33 cellular contexts compared by ENCODE assay signal in genomic region chr7:25772802-25773201, GRCh38.
"Had no signal": no experiment of that assay in that cellular context is flagged by ENCODE, and none has a peak within 500 bp of the region (broad histone marks: within the 10 kb centered on the region; RNA-seq: fewer than 3 reads in every experiment).

No MANE protein-coding gene starts in this region.

- H3K27ac Mint-ChIP-seq: activated B cell treated with CpG ODN at 0.5 μM for 24 hours; activated CD8-positive, alpha-beta T cell treated with anti-CD3 and anti-CD28 coated beads for 36 hours; activated naive CD8-positive, alpha-beta T cell treated with anti-CD3 and anti-CD28 coated beads for 36 hours; activated naive CD8-positive, alpha-beta T cell treated with anti-CD3 and anti-CD28 coated beads, Interleukin-2, amount 50 U/mL, for 24 hours; activated T-helper 17 cell treated with anti-CD3 and anti-CD28 coated beads, Interleukin-2, amount 50 U/mL, for 72 hours; effector memory CD8-positive, alpha-beta T cell; T-helper 17 cell; T-helper 2 cell treated with Interferon-gamma antibody and Interleukin-4, amounts not matched to agents 5 μg/mL and 100 μg/mL, for 36 hours had no signal

- H3K4me3 Mint-ChIP-seq: activated B cell treated with CpG ODN at 0.5 μM for 24 hours; activated CD8-positive, alpha-beta T cell treated with anti-CD3 and anti-CD28 coated beads for 36 hours; activated naive CD8-positive, alpha-beta T cell treated with anti-CD3 and anti-CD28 coated beads for 36 hours; activated naive CD8-positive, alpha-beta T cell treated with anti-CD3 and anti-CD28 coated beads, Interleukin-2, amount 50 U/mL, for 24 hours; activated T-cell treated with anti-CD3 and anti-CD28 coated beads, Interleukin-2, amount 50 U/mL, for 4 hours; activated T-helper 17 cell treated with anti-CD3 and anti-CD28 coated beads, Interleukin-2, amount 50 U/mL, for 72 hours; effector memory CD8-positive, alpha-beta T cell; T-helper 17 cell; T-helper 2 cell treated with Interferon-gamma antibody and Interleukin-4, amounts not matched to agents 5 μg/mL and 100 μg/mL, for 36 hours had no signal

- H3K36me3 ChIP-seq: adrenal gland, esophagus squamous epithelium, WERI-Rb-1 had no signal

- ATAC-seq: activated CD4-positive, CD25-positive, alpha-beta regulatory T cell treated with anti-CD3 and anti-CD28 coated beads, Interleukin-2, amount 50 U/mL, for 24 hours; activated CD8-positive, alpha-beta T cell treated with anti-CD3 and anti-CD28 coated beads for 36 hours; activated naive CD8-positive, alpha-beta T cell treated with anti-CD3 and anti-CD28 coated beads, Interleukin-2, amount 50 U/mL, for 24 hours; activated T-cell treated with anti-CD3 and anti-CD28 coated beads, Interleukin-2, amount 50 U/mL, for 4 hours; activated T-helper 17 cell treated with anti-CD3 and anti-CD28 coated beads, Interleukin-2, amount 50 U/mL, for 72 hours; body of pancreas; effector memory CD8-positive, alpha-beta T cell; T-helper 17 cell had no signal

- H3K36me3 Mint-ChIP-seq: activated naive CD8-positive, alpha-beta T cell treated with anti-CD3 and anti-CD28 coated beads for 36 hours had no signal

- H3K4me3 ChIP-seq: adrenal gland, body of pancreas, esophagus squamous epithelium had no signal

- H3K4me1 Mint-ChIP-seq: activated B cell treated with CpG ODN at 0.5 μM for 24 hours; activated naive CD8-positive, alpha-beta T cell treated with anti-CD3 and anti-CD28 coated beads for 36 hours; activated naive CD8-positive, alpha-beta T cell treated with anti-CD3 and anti-CD28 coated beads, Interleukin-2, amount 50 U/mL, for 24 hours; activated T-helper 17 cell treated with anti-CD3 and anti-CD28 coated beads, Interleukin-2, amount 50 U/mL, for 72 hours; T-helper 17 cell had no signal

- H3K9me3 Mint-ChIP-seq: activated B cell treated with CpG ODN at 0.5 μM for 24 hours; activated CD8-positive, alpha-beta T cell treated with anti-CD3 and anti-CD28 coated beads for 36 hours; activated naive CD8-positive, alpha-beta T cell treated with anti-CD3 and anti-CD28 coated beads for 36 hours; activated naive CD8-positive, alpha-beta T cell treated with anti-CD3 and anti-CD28 coated beads, Interleukin-2, amount 50 U/mL, for 24 hours; activated T-cell treated with anti-CD3 and anti-CD28 coated beads, Interleukin-2, amount 50 U/mL, for 4 hours; activated T-helper 17 cell treated with anti-CD3 and anti-CD28 coated beads, Interleukin-2, amount 50 U/mL, for 72 hours; effector memory CD8-positive, alpha-beta T cell; T-helper 2 cell treated with Interferon-gamma antibody and Interleukin-4, amounts not matched to agents 5 μg/mL and 100 μg/mL, for 36 hours had no signal

- H3K27ac ChIP-seq: adrenal gland, body of pancreas, epithelial cell of prostate, esophagus squamous epithelium, WERI-Rb-1 had no signal

- H3K27me3 Mint-ChIP-seq: activated naive CD8-positive, alpha-beta T cell treated with anti-CD3 and anti-CD28 coated beads for 36 hours had no signal

- H3K4me1 ChIP-seq: adrenal gland, body of pancreas had no signal

- H3K9me3 ChIP-seq: adrenal gland, body of pancreas, esophagus squamous epithelium had no signal

- H3K27me3 ChIP-seq: adrenal gland, body of pancreas, esophagus squamous epithelium had no signal

- DNase-seq: activated B cell treated with CpG ODN at 0.5 μM for 24 hours; activated CD4-positive, alpha-beta T cell treated with anti-CD3 and anti-CD28 coated beads for 48 hours; activated CD4-positive, alpha-beta T cell treated with anti-CD3 and anti-CD28 coated beads, Interleukin-2, amount 50 U/mL, for 1 hour; activated CD4-positive, alpha-beta T cell treated with anti-CD3 and anti-CD28 coated beads, Interleukin-2, amount 50 U/mL, for 48 hours; activated CD8-positive, alpha-beta memory T cell treated with anti-CD3 and anti-CD28 coated beads for 24 hours; activated CD8-positive, alpha-beta T cell treated with anti-CD3 and anti-CD28 coated beads for 36 hours; activated effector memory CD4-positive, alpha-beta T cell treated with Interleukin-2 at 50 U/mL for 16 hours; activated gamma-delta T cell treated with Interleukin-2 at 50 U/mL for 16 hours; activated naive CD4-positive, alpha-beta T cell treated with anti-CD3 and anti-CD28 coated beads, Interleukin-2, amount 50 U/mL, for 16 hours; activated naive CD4-positive, alpha-beta T cell treated with Interleukin-2 at 50 U/mL for 16 hours; activated naive CD8-positive, alpha-beta T cell treated with anti-CD3 and anti-CD28 coated beads for 36 hours; activated naive CD8-positive, alpha-beta T cell treated with anti-CD3 and anti-CD28 coated beads, Interleukin-2, amount 50 U/mL, for 24 hours; activated T-cell treated with anti-CD3 and anti-CD28 coated beads, Interleukin-2, amount 50 U/mL, for 4 hours; adrenal gland; amygdala; aorta; body of pancreas; caudate nucleus; cortex of kidney; dermis blood vessel endothelial cell; effector CD4-positive, alpha-beta T cell; effector memory CD8-positive, alpha-beta T cell; esophagus squamous epithelium; foreskin melanocyte; head of caudate nucleus; T-helper 1 cell; T-helper 17 cell; T1000; WERI-Rb-1 had no signal
